26 cellular contexts compared by ENCODE assay signal in the genomic region with DNA sequence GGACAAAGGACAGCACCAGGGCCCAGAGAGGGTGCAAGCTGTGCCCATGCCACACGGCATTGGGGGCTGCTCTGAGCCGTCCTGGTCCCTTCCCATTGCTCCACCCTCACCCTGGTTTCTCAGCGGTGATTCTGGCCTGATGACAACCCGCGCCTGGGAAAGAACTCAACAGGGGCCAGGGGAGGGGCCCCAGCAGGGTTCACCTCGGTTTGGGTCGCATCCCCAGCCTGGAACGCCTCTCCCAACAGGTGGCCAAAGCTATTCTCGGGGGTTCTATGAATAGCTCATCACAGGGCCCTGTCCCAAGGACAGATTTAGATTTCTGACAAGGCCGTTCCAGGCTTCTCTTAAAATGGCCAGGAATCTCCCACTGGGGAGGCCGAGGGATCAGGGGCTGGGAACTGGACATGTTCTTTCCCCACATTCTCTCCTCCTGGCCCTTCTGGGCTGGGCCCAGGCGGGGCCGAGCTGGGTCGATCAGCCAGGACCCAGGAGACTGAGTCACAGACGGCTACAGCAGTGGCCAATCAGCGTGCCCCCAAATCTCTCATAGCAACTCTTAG. TPM values are rescaled to one million over a fixed set of nuclear protein-coding genes. Genes with fewer than 3 reads are reported as not detected.
DNase-seq lines count a peak whose midpoint lies in the region; ATAC-seq, FAIRE-seq and TF ChIP-seq lines count a peak whose summit lies in the region.
"Had no signal": no experiment of that assay in that cellular context is flagged by ENCODE, and none has a peak within 500 bp of the region (broad histone marks: within the 10 kb centered on the region; RNA-seq: fewer than 3 reads in every experiment).

No MANE protein-coding gene starts in this region.

- ATAC-seq in gastrocnemius medialis (peak; percentile 71 to 73), GM21526 (IDR thresholded peaks at IDR 0.05; ENCODE audit: low FRiP score, unreplicated experiment) (no peak)
- ATAC-seq: activated CD4-positive, CD25-positive, alpha-beta regulatory T cell treated with anti-CD3 and anti-CD28 coated beads, Interleukin-2, amount 50 U/mL, for 24 hours; activated CD8-positive, alpha-beta T cell treated with anti-CD3 and anti-CD28 coated beads for 36 hours; activated T-cell treated with anti-CD3 and anti-CD28 coated beads, Interleukin-2, amount 50 U/mL, for 4 hours; GM23338; left lung had no signal

- no peak for TF ChIP-seq EP300 in esophagus muscularis mucosa (IDR thresholded peaks at IDR 0.05)

- H3K9ac ChIP-seq in kidney (ENCODE audit: low read length in 2 of 2): no peak overlapping the region

- H3K27ac ChIP-seq in WERI-Rb-1: no peak overlapping the region
- peak overlapping the region in 3 of 4 donors; percentile 11 to 46 (median 32) for H3K27ac ChIP-seq in esophagus muscularis mucosa (replicated peaks in 1 of 4)
- no peak overlapping the region for H3K27ac ChIP-seq in kidney (ENCODE audit: low read depth in 2 of 2, low read length in 2 of 2)
- H3K27ac ChIP-seq in gastrocnemius medialis: peak overlapping the region; percentile 92 to 99 (median 97)
- H3K27ac ChIP-seq: left lung, upper lobe of left lung had no signal

- intact Hi-C loops in esophagus muscularis mucosa (cut with DNase I) (no loop called here), kidney (cut with DNase I) (no loop called here), gastrocnemius medialis (cut with DNase I; ENCODE audit: low total_unique reads) (loop anchor here (5.0 kb wide), 2 partner anchors 90 to 1540 kb away; no protein-coding TSS in a partner anchor)

- no peaks in the 10 kb centered on the region for H3K27me3 ChIP-seq in WERI-Rb-1 (ENCODE audit: insufficient read depth, low read depth, severe bottlenecking)
- H3K27me3 ChIP-seq in esophagus muscularis mucosa: peaks cover 0 to 2% (median 0%) of the 10 kb centered on the region in 4 donors
- no peaks in the 10 kb centered on the region for H3K27me3 ChIP-seq in gastrocnemius medialis
- H3K27me3 ChIP-seq: ascending aorta, upper lobe of left lung had no signal

- FAIRE-seq in kidney (lab: Jason Lieb, UNC): no peak
- FAIRE-seq: D721Med had no signal

- H3K4me1 ChIP-seq in esophagus muscularis mucosa: peaks cover 32 to 46% (median 39%) of the 10 kb centered on the region in 4 donors
- H3K4me1 ChIP-seq in kidney (ENCODE audit: control insufficient read depth in 1 of 2, insufficient read depth in 1 of 2, low read depth in 1 of 2, low read length in 2 of 2): no peaks in the 10 kb centered on the region
- peaks cover 62 to 65% of the 10 kb centered on the region in 2 donors for H3K4me1 ChIP-seq in gastrocnemius medialis
- H3K4me1 ChIP-seq: left lung had no signal

- in situ Hi-C loops in gastrocnemius medialis (cut with MboI; ENCODE audit: low sequenced_read_pairs in 4 of 4): no loop called here

- DNase-seq in WERI-Rb-1: peak; percentile 3
- no peak for DNase-seq in esophagus muscularis mucosa (ENCODE audit: extremely low spot score)
- DNase-seq in kidney: peak; percentile 35
- DNase-seq in gastrocnemius medialis: peak; percentile 81 to 94
- no peak for DNase-seq in iPS-NIHi11 (ENCODE audit: low spot score)
- no peak for DNase-seq in NCI-H2081 treated with DMSO at 0.1 percent for 48 hours (lab: John Stamatoyannopoulos, UW)
- DNase-seq: activated CD8-positive, alpha-beta T cell treated with anti-CD3 and anti-CD28 coated beads for 36 hours; activated naive CD4-positive, alpha-beta T cell treated with anti-CD3 and anti-CD28 coated beads for 36 hours; activated T-cell treated with anti-CD3 and anti-CD28 coated beads, Interleukin-2, amount 50 U/mL, for 4 hours; effector CD8-positive, alpha-beta T cell; Karpas-422; NCI-H187 treated with DMSO at 0.1 percent for 48 hours; NCI-H226; retina; SHP77 treated with DMSO at 0.1 percent for 48 hours; stimulated activated CD4-positive, alpha-beta T cell treated with anti-CD3 and anti-CD28 coated beads, Interleukin-15, amount 100 ng/mL, for 24 hours; SW 1271; upper lobe of left lung had no signal

- 64% methylated on average over 7 of the region's 16 CpGs for WGBS in esophagus muscularis mucosa

- H3K9me3 ChIP-seq in WERI-Rb-1 (ENCODE audit: severe bottlenecking) (no peaks in the 10 kb centered on the region), esophagus muscularis mucosa (no peaks in the 10 kb centered on the region), kidney (ENCODE audit: control insufficient read depth in 1 of 2, low read length in 2 of 2) (no peaks in the 10 kb centered on the region), gastrocnemius medialis (no peaks in the 10 kb centered on the region)
- H3K9me3 ChIP-seq: ascending aorta, left lung, upper lobe of left lung had no signal

- no peaks in the 10 kb centered on the region for H3K36me3 ChIP-seq in WERI-Rb-1
- peaks cover 0 to 5% (median 0%) of the 10 kb centered on the region in 4 donors for H3K36me3 ChIP-seq in esophagus muscularis mucosa
- no peaks in the 10 kb centered on the region for H3K36me3 ChIP-seq in kidney (ENCODE audit: control insufficient read depth in 1 of 2, insufficient read depth in 2 of 2, low read length in 2 of 2)
- H3K36me3 ChIP-seq in gastrocnemius medialis: peaks cover 0 to 30% of the 10 kb centered on the region in 2 donors
- H3K36me3 ChIP-seq: ascending aorta, left lung, upper lobe of left lung had no signal

- H3K4me3 ChIP-seq in WERI-Rb-1 (ENCODE audit: low read depth, low read length) (no peak overlapping the region), esophagus muscularis mucosa (no peak overlapping the region), kidney (ENCODE audit: low read length in 2 of 2) (no peak overlapping the region), gastrocnemius medialis (peak overlapping the region in 1 of 4 donors; percentile 23)
- H3K4me3 ChIP-seq: ascending aorta, GM23338, left lung, upper lobe of left lung had no signal

- TF ChIP-seq POLR2A in esophagus muscularis mucosa (IDR thresholded peaks at IDR 0.05; ENCODE audit: low read depth): no peak
- TF ChIP-seq POLR2A in gastrocnemius medialis (IDR thresholded peaks at IDR 0.05): peak; percentile 80 to 84

- TF ChIP-seq CTCF in WERI-Rb-1 (IDR thresholded peaks at IDR 0.05; ENCODE audit: low read depth, low read length): no peak
- TF ChIP-seq CTCF in esophagus muscularis mucosa (IDR thresholded peaks at IDR 0.05): no peak
- TF ChIP-seq CTCF in kidney (IDR thresholded peaks at IDR 0.05; ENCODE audit: borderline replicate concordance, extremely low read depth, insufficient read depth): no peak
- TF ChIP-seq CTCF in gastrocnemius medialis (IDR thresholded peaks at IDR 0.05 in 4 of 5, conservative IDR thresholded peaks at IDR 0.05 in 1 of 5): no peak

RNA-seq across cellular contexts. Expression of gene GRIP2, which starts 17.9 kb away (rescaled TPM):
- under 1 TPM; 0.45 to 0.92 (median 0.66) TPM for total RNA-seq in esophagus muscularis mucosa
- 3.0 TPM for total RNA-seq in kidney
- 3.2 TPM for polyA plus RNA-seq in kidney (ENCODE audit: insufficient read depth, low read depth, low replicate concordance)
- 10 to 100 TPM in 1 of 4 donors, 1 to 10 TPM in 3; 2.8 to 12.6 (median 4.6) TPM for total RNA-seq in gastrocnemius medialis
- total RNA-seq: activated CD8-positive, alpha-beta T cell treated with anti-CD3 and anti-CD28 coated beads for 36 hours; activated naive CD4-positive, alpha-beta T cell treated with anti-CD3 and anti-CD28 coated beads for 36 hours; activated T-cell treated with anti-CD3 and anti-CD28 coated beads, Interleukin-2, amount 50 U/mL, for 4 hours; mononuclear cell had no signal
- polyA plus RNA-seq: CD14-positive monocyte had no signal

Comparison
In these comparisons a context has a peak if more than half of its experiments do, and no peak if none do; other contexts are left out.
1. DNase-seq: peak in WERI-Rb-1 (single experiment), kidney (single experiment) and gastrocnemius medialis (2 of 2); none in esophagus muscularis mucosa (single experiment), iPS-NIHi11 (single experiment) and NCI-H2081 treated with DMSO at 0.1 percent for 48 hours (single experiment).
2. H3K27ac ChIP-seq: peak in esophagus muscularis mucosa (3 of 4) and gastrocnemius medialis (4 of 4); none in WERI-Rb-1 (single experiment) and kidney (0 of 2).